In the genomic region with DNA sequence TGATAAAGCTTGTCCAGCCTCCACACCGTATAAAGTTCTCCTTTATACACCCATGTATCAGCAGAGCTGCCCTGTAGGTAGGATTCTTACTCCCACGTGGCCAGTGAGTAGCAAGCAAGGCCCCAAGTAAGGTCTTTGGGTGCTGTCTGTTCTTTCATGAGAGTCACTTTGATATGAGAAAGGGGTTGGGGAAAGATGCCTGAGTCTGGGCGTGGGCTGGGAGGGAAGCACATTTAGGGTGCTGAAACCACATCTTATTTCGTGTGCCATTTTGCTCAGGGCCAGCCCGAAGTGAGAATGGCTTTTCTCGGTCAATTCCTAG, we compare ENCODE assay signal across 1 cellular context.
TF ChIP-seq lines count a peak whose summit lies in the region.

No MANE protein-coding gene starts in this region.

TF ChIP-seq in endothelial cell of umbilical vein, 7 proteins besides CTCF, POLR2A, EP300 and RAD21:
- TF ChIP-seq MYC (IDR thresholded peaks at IDR 0.05; ENCODE audit: low read depth, low read length) (no peak), EZH2 (IDR thresholded peaks at IDR 0.05; ENCODE audit: borderline replicate concordance, low read depth, low read length, severe bottlenecking) (no peak), GATA2 (IDR thresholded peaks at IDR 0.05; ENCODE audit: insufficient read depth, insufficient read length, low read depth, low read length) (no peak), JUN (IDR thresholded peaks at IDR 0.05; ENCODE audit: borderline replicate concordance, insufficient read depth, insufficient read length, low read depth) (no peak), FOS (IDR thresholded peaks at IDR 0.05; ENCODE audit: borderline replicate concordance, insufficient read depth, low read length) (no peak), POLR2AphosphoS5 (IDR thresholded peaks at IDR 0.05; ENCODE audit: insufficient read depth, low read depth, low read length) (no peak)
- TF ChIP-seq, protein P1, sequence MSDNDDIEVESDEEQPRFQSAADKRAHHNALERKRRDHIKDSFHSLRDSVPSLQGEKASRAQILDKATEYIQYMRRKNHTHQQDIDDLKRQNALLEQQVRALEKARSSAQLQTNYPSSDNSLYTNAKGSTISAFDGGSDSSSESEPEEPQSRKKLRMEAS (IDR thresholded peaks at IDR 0.05; ENCODE audit: insufficient read depth, insufficient read length) = no peak
TF ChIP-seq in endothelial cell of umbilical vein: peak in this region for 0.
